ENCODE assay signal across 22 cellular contexts in the genomic region with DNA sequence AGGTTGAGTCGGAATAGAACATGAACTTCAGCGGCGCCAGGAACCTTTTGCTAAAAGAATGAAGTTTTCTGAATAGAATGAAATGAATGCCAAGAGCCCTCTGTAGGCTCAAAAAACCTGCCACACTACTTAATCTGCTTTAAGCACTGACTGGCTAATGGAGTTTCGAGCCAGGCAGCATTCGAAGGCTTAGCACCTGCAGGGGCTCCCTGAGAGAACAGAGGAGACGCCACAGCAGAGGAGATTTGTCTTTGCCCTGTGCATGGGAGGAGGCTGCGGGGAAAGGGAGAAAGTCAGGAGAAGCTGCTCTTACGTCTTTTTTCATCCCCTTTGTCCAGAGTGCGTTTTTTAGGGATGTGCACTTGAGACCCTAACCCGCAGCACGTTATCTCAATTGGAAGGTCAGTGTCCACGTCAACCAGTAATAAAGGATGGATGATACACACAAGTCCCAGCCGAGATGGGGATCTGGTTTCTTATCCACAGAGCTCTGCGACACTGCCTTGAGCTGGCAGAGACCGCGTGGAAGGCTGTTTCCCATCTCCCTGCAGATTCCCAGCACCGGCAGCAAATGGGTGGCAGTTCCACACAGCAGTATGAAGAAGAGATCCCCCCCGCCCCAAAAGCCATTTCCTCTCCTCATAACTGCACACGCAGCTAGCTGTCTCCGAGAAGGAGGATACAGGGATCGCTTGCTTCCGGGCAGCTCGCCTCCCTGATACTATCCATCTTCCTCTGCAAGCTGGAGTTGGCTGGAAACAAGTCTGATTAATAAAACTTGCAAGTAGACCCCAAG.
"Had no signal": no experiment of that assay in that cellular context is flagged by ENCODE, and none has a peak within 500 bp of the region (broad histone marks: within the 10 kb centered on the region; RNA-seq: fewer than 3 reads in every experiment).

No MANE protein-coding gene starts in this region.

- FAIRE-seq: endometrium, TTC549 had no signal

- H3K27me3 ChIP-seq: adrenal gland, ascending aorta, thyroid gland had no signal

- H3K4me1 ChIP-seq: adrenal gland, ascending aorta, heart right ventricle, thyroid gland had no signal

- H3K9me3 Mint-ChIP-seq: memory B cell, nephron progenitor cell had no signal

- H3K36me3 Mint-ChIP-seq: activated naive CD8-positive, alpha-beta T cell; memory B cell had no signal

- H3K4me3 Mint-ChIP-seq: activated CD8-positive, alpha-beta T cell treated with anti-CD3 and anti-CD28 coated beads, Interleukin-2, amount 10 ng/mL, durations not matched to agents 7 days and 5 days; activated naive CD8-positive, alpha-beta T cell; memory B cell; nephron progenitor cell had no signal

- H3K27ac ChIP-seq: ascending aorta, coronary artery, heart right ventricle, thyroid gland had no signal

- H3K4me1 Mint-ChIP-seq: memory B cell had no signal

- DNase-seq: activated CD4-positive, alpha-beta T cell treated with anti-CD3 and anti-CD28 coated beads for 1 hour; activated CD4-positive, alpha-beta T cell treated with anti-CD3 and anti-CD28 coated beads, Interleukin-2, amount 50 U/mL, for 1 hour; activated CD8-positive, alpha-beta T cell treated with anti-CD3 and anti-CD28 coated beads, Interleukin-2, amount 10 ng/mL, durations not matched to agents 7 days and 5 days; activated naive CD4-positive, alpha-beta T cell; activated T-cell treated with anti-CD3 and anti-CD28 coated beads, Interleukin-2, amount 50 U/mL, for 1 hour; left cardiac atrium; nephron progenitor cell; stimulated activated CD4-positive, alpha-beta T cell treated with anti-CD3 and anti-CD28 coated beads, Interleukin-2, amount 100 ng/mL, for 48 hours; stimulated activated CD8-positive, alpha-beta memory T cell treated with anti-CD3 and anti-CD28 coated beads, Interleukin-4, amount 100 ng/mL, for 48 hours; stimulated activated naive CD4-positive, alpha-beta T cell; T-helper 1 cell had no signal

- H3K36me3 ChIP-seq: adrenal gland, ascending aorta, heart right ventricle, thyroid gland had no signal

- H3K27ac Mint-ChIP-seq: activated CD8-positive, alpha-beta T cell treated with anti-CD3 and anti-CD28 coated beads, Interleukin-2, amount 10 ng/mL, durations not matched to agents 7 days and 5 days; activated naive CD8-positive, alpha-beta T cell; memory B cell; nephron progenitor cell; progenitor cell of endocrine pancreas had no signal

- H3K9me3 ChIP-seq: adrenal gland, ascending aorta, heart right ventricle, mucosa of descending colon, thyroid gland had no signal

- H3K4me3 ChIP-seq: adrenal gland, ascending aorta, coronary artery, heart right ventricle, mucosa of descending colon, thyroid gland had no signal

- H3K27me3 Mint-ChIP-seq: activated naive CD8-positive, alpha-beta T cell; memory B cell had no signal
